1 cellular context compared by ENCODE assay signal in genomic region chr20:17856837-17857605, GRCh38.
TF ChIP-seq lines count a peak whose summit lies in the region.

No MANE protein-coding gene starts in this region.

TF ChIP-seq in GM12878, 131 proteins besides CTCF, POLR2A, EP300 and RAD21 (continued from another document):
- TF ChIP-seq WRNIP1 (IDR thresholded peaks at IDR 0.05; ENCODE audit: borderline replicate concordance, low read depth, low read length) (no peak), E2F4 (IDR thresholded peaks at IDR 0.05; ENCODE audit: low read depth, low read length) (no peak), USF1 (IDR thresholded peaks at IDR 0.05; ENCODE audit: borderline replicate concordance, extremely low read length, insufficient read depth, low read depth, low read length) (no peak), SMAD5 (IDR thresholded peaks at IDR 0.05; ENCODE audit: low read depth) (no peak), PAX5 (IDR thresholded peaks at IDR 0.05; ENCODE audit: borderline replicate concordance, low read depth, low read length) (no peak)
